In genomic region chr15:87089551-87089950, GRCh38 we compare ENCODE assay signal across 25 cellular contexts.
"Had no signal": no experiment of that assay in that cellular context is flagged by ENCODE, and none has a peak within 500 bp of the region (broad histone marks: within the 10 kb centered on the region; RNA-seq: fewer than 3 reads in every experiment).

No MANE protein-coding gene starts in this region.

- H3K27me3 ChIP-seq: dorsolateral prefrontal cortex, esophagus muscularis mucosa, gastrocnemius medialis, heart right ventricle, left lung had no signal

- H3K27ac ChIP-seq: coronary artery, dorsolateral prefrontal cortex, epithelial cell of prostate, esophagus muscularis mucosa, gastrocnemius medialis, heart right ventricle, left lung, lower lobe of right lung had no signal

- ATAC-seq: gastrocnemius medialis; heart right ventricle; left cardiac atrium; left lung; left ventricle myocardium superior; lower lobe of right lung; naive thymus-derived CD4-positive, alpha-beta T cell had no signal

- H3K9me3 ChIP-seq: esophagus muscularis mucosa, gastrocnemius medialis, heart right ventricle, left lung, lower lobe of right lung had no signal

- H3K36me3 ChIP-seq: esophagus muscularis mucosa, gastrocnemius medialis, heart right ventricle, left lung, lower lobe of right lung had no signal

- FAIRE-seq: colon, endothelial cell of umbilical vein, islet of Langerhans, keratinocyte had no signal

- DNase-seq: dermis blood vessel endothelial cell; dorsolateral prefrontal cortex; effector CD4-positive, alpha-beta T cell; effector memory CD4-positive, alpha-beta T cell; erythroblast; foreskin melanocyte; gastrocnemius medialis; glutamatergic neuron; head of caudate nucleus; heart right ventricle; hippocampal formation; left cardiac atrium; left lung; left ventricle myocardium superior; lower lobe of right lung; mesendoderm; midbrain; naive thymus-derived CD4-positive, alpha-beta T cell had no signal

- H3K4me3 ChIP-seq: coronary artery, dorsolateral prefrontal cortex, esophagus muscularis mucosa, gastrocnemius medialis, heart right ventricle, left lung, lower lobe of right lung had no signal

- H3K4me1 ChIP-seq: esophagus muscularis mucosa, gastrocnemius medialis, heart right ventricle, left lung, lower lobe of right lung had no signal
